In genomic region chr12:67433393-67434175, GRCh38 we compare ENCODE assay signal across 8 cellular contexts.
A peak's percentile ranks its signal among the peaks of the same experiment; 100 is the strongest.
DNase-seq lines count a peak whose midpoint lies in the region; ATAC-seq and TF ChIP-seq lines count a peak whose summit lies in the region.

No MANE protein-coding gene starts in this region.

- H3K4me1 ChIP-seq in spleen (peaks cover 0 to 18% (median 10%) of the 10 kb centered on the region in 6 donors), A673 (ENCODE audit: insufficient read depth, low read length, poor library complexity, severe bottlenecking) (no peaks in the 10 kb centered on the region)

- peak; percentile 75 for ATAC-seq in GM18505 (IDR thresholded peaks at IDR 0.05; ENCODE audit: unreplicated experiment)
- peak; percentile 79 for ATAC-seq in GM21786 (IDR thresholded peaks at IDR 0.05; ENCODE audit: unreplicated experiment)

- no TSS peak for BruUV-seq in A673 (replicated peaks; lab: Mats Ljungman, UMichigan)

- no peaks in the 10 kb centered on the region for H3K36me3 ChIP-seq in spleen
- no peaks in the 10 kb centered on the region for H3K36me3 ChIP-seq in A673 (ENCODE audit: insufficient read depth, low read length, poor library complexity, severe bottlenecking)

- no peaks in the 10 kb centered on the region for H3K27me3 ChIP-seq in spleen (replicated peaks in 1 of 7)
- H3K27me3 ChIP-seq in A673 (replicated peaks; ENCODE audit: insufficient read depth, low read depth, low read length, poor library complexity): no peaks in the 10 kb centered on the region

- WGBS in lower leg skin, 2 donors: 79 to 86% methylated on average over 6 of the region's 6 CpGs
- WGBS in spleen, 5 donors: 66 to 82% (median 79%) methylated on average over 6 of the region's 6 CpGs

- H3K4me3 ChIP-seq in Jurkat, Clone E6-1 (ENCODE audit: low read length): no peak overlapping the region
- H3K4me3 ChIP-seq in lower leg skin (ENCODE audit: low read depth, poor library complexity, severe bottlenecking) (no peak overlapping the region), spleen (no peak overlapping the region), A673 (ENCODE audit: low read depth, low read length, poor library complexity, severe bottlenecking) (no peak overlapping the region)

- H3K27ac ChIP-seq in spleen: peak overlapping the region in 2 of 8 donors; percentile 6 to 19
- H3K27ac ChIP-seq in A673 (ENCODE audit: low read depth, low read length, poor library complexity, severe bottlenecking): no peak overlapping the region

- intact Hi-C loops in lower leg skin (cut with DNase I; ENCODE audit: low total_unique reads): no loop called here
- intact Hi-C loops in spleen (cut with DNase I; ENCODE audit: low total_unique reads): loop anchor here (10.0 kb wide), 1 partner anchor 221 kb away; no protein-coding TSS in a partner anchor
- intact Hi-C loops in A673 (cut with micrococcal nuclease; ENCODE audit: unreplicated experiment): no loop called here

- no peak for TF ChIP-seq POLR2A in GM18505 (IDR thresholded peaks at IDR 0.05; ENCODE audit: borderline replicate concordance, extremely low read depth, insufficient read depth, insufficient read length)
- no peak for TF ChIP-seq POLR2A in lower leg skin (IDR thresholded peaks at IDR 0.05)
- no peak for TF ChIP-seq POLR2A in spleen (IDR thresholded peaks at IDR 0.05)

- TF ChIP-seq CTCF in lower leg skin (IDR thresholded peaks at IDR 0.05) (no peak), spleen (IDR thresholded peaks at IDR 0.05 in 8 of 11, conservative IDR thresholded peaks at IDR 0.05 in 3 of 11) (no peak), A673 (conservative IDR thresholded peaks at IDR 0.05; ENCODE audit: low read depth, low read length) (no peak)

- DNase-seq in Jurkat, Clone E6-1 (ENCODE audit: low read depth, low spot score): peak; percentile 11
- DNase-seq in iris pigment epithelial cell (ENCODE audit: low read depth) (peak; percentile 54), lower leg skin (ENCODE audit: low spot score in 2 of 2) (no peak), spleen (no peak), A673 (ENCODE audit: low spot score) (no peak)
- no peak for DNase-seq in stimulated activated CD4-positive, alpha-beta T cell treated with anti-CD3 and anti-CD28 coated beads, Interleukin-2, amount 100 ng/mL, for 48 hours

- POLR2A ChIA-PET in A673 (lab: Charles Lee; ENCODE audit: low non-redundant PET): no interaction called here

- H3K9me3 ChIP-seq in spleen: no peaks in the 10 kb centered on the region
- H3K9me3 ChIP-seq in A673 (ENCODE audit: low read depth, low read length, poor library complexity, severe bottlenecking): no peaks in the 10 kb centered on the region

- CTCF ChIA-PET in A673 (lab: Charles Lee): no interaction called here

Comparison
In these comparisons a context has a peak if more than half of its experiments do, and no peak if none do; other contexts are left out.
1. DNase-seq: peak in Jurkat, Clone E6-1 (single experiment) and iris pigment epithelial cell (single experiment); none in lower leg skin (0 of 2), spleen (single experiment), stimulated activated CD4-positive, alpha-beta T cell treated with anti-CD3 and anti-CD28 coated beads, Interleukin-2, amount 100 ng/mL, for 48 hours (0 of 2) and A673 (single experiment).